Comparison of ENCODE assay signal across 8 cellular contexts in genomic region chr2:54899576-54900200, GRCh38.
DNase-seq lines count a peak whose midpoint lies in the region; ATAC-seq and TF ChIP-seq lines count a peak whose summit lies in the region.

No MANE protein-coding gene starts in this region.

- H3K36me3 Mint-ChIP-seq in MCF 10A (ENCODE audit: insufficient read depth, unreplicated experiment) (no peaks in the 10 kb centered on the region), glutamatergic neuron (ENCODE audit: unreplicated experiment) (no peaks in the 10 kb centered on the region)

- H3K9me3 Mint-ChIP-seq in MCF 10A (ENCODE audit: unreplicated experiment) (no peaks in the 10 kb centered on the region), glutamatergic neuron (ENCODE audit: unreplicated experiment) (peaks cover 1% of the 10 kb centered on the region)

- peaks cover 13% of the 10 kb centered on the region for H3K4me1 Mint-ChIP-seq in MCF 10A (ENCODE audit: insufficient read depth, unreplicated experiment)
- peaks cover 8% of the 10 kb centered on the region for H3K4me1 Mint-ChIP-seq in glutamatergic neuron (ENCODE audit: low read depth, unreplicated experiment)

- TF ChIP-seq CTCF in MCF 10A (IDR thresholded peaks at IDR 0.05; ENCODE audit: unreplicated experiment) (peak; percentile 65), glutamatergic neuron (IDR thresholded peaks at IDR 0.05; ENCODE audit: partially characterized antibody, unreplicated experiment) (no peak)

- CTCF ChIA-PET in MCF 10A (lab: Yijun Ruan, JAX) = interaction anchor here (0.6 to 8.5 kb wide), 43 partner anchors 9 to 793 kb away, joined by 3 to 160 read pairs (median 4); no protein-coding TSS in a partner anchor

- POLR2A ChIA-PET in MCF 10A (lab: Yijun Ruan, JAX) = interaction anchor here (0.6 to 7.5 kb wide), 20 partner anchors 10 to 333 kb away, joined by 3 to 136 read pairs (median 3); partner anchors contain the start of genes CLHC1, RPS27A and RTN4

- no peak overlapping the region for H3K27ac Mint-ChIP-seq in MCF 10A (ENCODE audit: low read depth, unreplicated experiment)
- no peak overlapping the region for H3K27ac Mint-ChIP-seq in glutamatergic neuron (ENCODE audit: unreplicated experiment)

- H3K4me3 Mint-ChIP-seq in MCF 10A (ENCODE audit: unreplicated experiment) = no peak overlapping the region
- H3K4me3 Mint-ChIP-seq in glutamatergic neuron (ENCODE audit: unreplicated experiment) = no peak overlapping the region

- DNase-seq in NCI-H1417 (lab: John Stamatoyannopoulos, UW) = peak in 2 of 3 experiments; percentile 11 to 68
- no peak for DNase-seq in NCI-H1417 treated with DMSO at 0.1 percent for 48 hours (lab: John Stamatoyannopoulos, UW)
- peak; percentile 97 for DNase-seq in NCI-H1694 (lab: John Stamatoyannopoulos, UW)
- DNase-seq in MCF 10A (ENCODE audit: unreplicated experiment) = peak; percentile 72
- no peak for DNase-seq in left lobe of liver (ENCODE audit: low spot score)
- no peak for DNase-seq in NCI-H748 treated with DMSO at 0.1 percent for 48 hours (lab: John Stamatoyannopoulos, UW)
- DNase-seq in glutamatergic neuron = no peak

- peak; percentile 71 for ATAC-seq in left lobe of liver
- ATAC-seq in HG03432 (IDR thresholded peaks at IDR 0.05; ENCODE audit: unreplicated experiment) = no peak

- no peaks in the 10 kb centered on the region for H3K27me3 Mint-ChIP-seq in MCF 10A (ENCODE audit: insufficient read depth, unreplicated experiment)
- peaks cover 2% of the 10 kb centered on the region for H3K27me3 Mint-ChIP-seq in glutamatergic neuron (ENCODE audit: unreplicated experiment)

- no TSS peak for BruUV-seq in MCF 10A (replicated peaks; lab: Mats Ljungman, UMichigan)

- intact Hi-C loops in MCF 10A (cut with micrococcal nuclease) = loop anchor here (1.0 to 5.0 kb wide), 6 partner anchors 114 to 533 kb away; partner anchors contain the start of genes CLHC1, RPS27A and RTN4

Comparison
In these comparisons a context has a peak if more than half of its experiments do, and no peak if none do; other contexts are left out.
1. DNase-seq: peak in NCI-H1417 (2 of 3), NCI-H1694 (single experiment) and MCF 10A (single experiment); none in NCI-H1417 treated with DMSO at 0.1 percent for 48 hours (single experiment), left lobe of liver (single experiment), NCI-H748 treated with DMSO at 0.1 percent for 48 hours (single experiment) and glutamatergic neuron (single experiment).